In the genomic region with DNA sequence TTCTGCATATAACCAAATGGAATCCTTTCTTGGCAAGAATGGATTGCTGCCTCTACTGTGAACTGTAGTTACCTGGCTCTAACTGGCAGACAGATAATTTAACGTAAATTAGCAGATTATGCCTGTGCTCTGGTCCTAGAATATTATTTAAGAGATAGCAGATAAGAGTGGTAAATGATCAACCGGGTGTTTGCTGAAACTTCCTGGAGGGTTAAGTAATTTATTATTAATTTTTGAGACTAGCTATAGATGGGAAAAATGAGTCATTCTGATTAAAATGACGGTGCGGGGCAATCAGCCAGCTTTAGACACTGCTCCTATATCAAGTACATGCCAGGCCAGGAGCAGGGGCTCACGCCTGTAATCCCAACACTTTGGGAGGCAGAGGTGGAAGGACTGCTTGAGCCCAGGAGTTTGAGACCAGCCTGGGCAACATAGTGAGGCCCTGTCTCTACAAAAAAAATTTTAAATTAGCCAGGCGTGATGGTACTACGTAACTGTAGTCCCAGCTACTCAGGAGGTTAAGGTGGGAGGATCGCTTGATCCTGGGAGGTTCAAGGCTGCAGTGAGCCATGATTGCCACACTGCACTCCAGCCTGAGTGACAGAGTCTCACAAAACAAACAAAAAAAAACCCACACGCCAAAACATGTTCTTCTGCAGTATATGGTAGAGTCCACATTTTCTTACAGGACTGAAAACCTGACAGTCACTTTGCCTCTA, we compare ENCODE assay signal across 1 cellular context.
TF ChIP-seq lines count a peak whose summit lies in the region.

No MANE protein-coding gene starts in this region.

TF ChIP-seq in HCT116, 20 proteins besides CTCF, POLR2A, EP300 and RAD21 (continued from another document):
- TF ChIP-seq, protein P1, sequence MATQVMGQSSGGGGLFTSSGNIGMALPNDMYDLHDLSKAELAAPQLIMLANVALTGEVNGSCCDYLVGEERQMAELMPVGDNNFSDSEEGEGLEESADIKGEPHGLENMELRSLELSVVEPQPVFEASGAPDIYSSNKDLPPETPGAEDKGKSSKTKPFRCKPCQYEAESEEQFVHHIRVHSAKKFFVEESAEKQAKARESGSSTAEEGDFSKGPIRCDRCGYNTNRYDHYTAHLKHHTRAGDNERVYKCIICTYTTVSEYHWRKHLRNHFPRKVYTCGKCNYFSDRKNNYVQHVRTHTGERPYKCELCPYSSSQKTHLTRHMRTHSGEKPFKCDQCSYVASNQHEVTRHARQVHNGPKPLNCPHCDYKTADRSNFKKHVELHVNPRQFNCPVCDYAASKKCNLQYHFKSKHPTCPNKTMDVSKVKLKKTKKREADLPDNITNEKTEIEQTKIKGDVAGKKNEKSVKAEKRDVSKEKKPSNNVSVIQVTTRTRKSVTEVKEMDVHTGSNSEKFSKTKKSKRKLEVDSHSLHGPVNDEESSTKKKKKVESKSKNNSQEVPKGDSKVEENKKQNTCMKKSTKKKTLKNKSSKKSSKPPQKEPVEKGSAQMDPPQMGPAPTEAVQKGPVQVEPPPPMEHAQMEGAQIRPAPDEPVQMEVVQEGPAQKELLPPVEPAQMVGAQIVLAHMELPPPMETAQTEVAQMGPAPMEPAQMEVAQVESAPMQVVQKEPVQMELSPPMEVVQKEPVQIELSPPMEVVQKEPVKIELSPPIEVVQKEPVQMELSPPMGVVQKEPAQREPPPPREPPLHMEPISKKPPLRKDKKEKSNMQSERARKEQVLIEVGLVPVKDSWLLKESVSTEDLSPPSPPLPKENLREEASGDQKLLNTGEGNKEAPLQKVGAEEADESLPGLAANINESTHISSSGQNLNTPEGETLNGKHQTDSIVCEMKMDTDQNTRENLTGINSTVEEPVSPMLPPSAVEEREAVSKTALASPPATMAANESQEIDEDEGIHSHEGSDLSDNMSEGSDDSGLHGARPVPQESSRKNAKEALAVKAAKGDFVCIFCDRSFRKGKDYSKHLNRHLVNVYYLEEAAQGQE (IDR thresholded peaks at IDR 0.05; ENCODE audit: low read depth): no peak
- TF ChIP-seq SP1 (IDR thresholded peaks at IDR 0.05; ENCODE audit: low read depth): peak; percentile 37
- TF ChIP-seq JUND (IDR thresholded peaks at IDR 0.05): peak; percentile 83
- TF ChIP-seq FOSL1 (IDR thresholded peaks at IDR 0.05; ENCODE audit: low read depth): peak; percentile 88
- TF ChIP-seq, protein P2, sequence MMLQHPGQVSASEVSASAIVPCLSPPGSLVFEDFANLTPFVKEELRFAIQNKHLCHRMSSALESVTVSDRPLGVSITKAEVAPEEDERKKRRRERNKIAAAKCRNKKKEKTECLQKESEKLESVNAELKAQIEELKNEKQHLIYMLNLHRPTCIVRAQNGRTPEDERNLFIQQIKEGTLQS (IDR thresholded peaks at IDR 0.05): no peak
